ENCODE assay signal across 1 cellular context in the genomic region with DNA sequence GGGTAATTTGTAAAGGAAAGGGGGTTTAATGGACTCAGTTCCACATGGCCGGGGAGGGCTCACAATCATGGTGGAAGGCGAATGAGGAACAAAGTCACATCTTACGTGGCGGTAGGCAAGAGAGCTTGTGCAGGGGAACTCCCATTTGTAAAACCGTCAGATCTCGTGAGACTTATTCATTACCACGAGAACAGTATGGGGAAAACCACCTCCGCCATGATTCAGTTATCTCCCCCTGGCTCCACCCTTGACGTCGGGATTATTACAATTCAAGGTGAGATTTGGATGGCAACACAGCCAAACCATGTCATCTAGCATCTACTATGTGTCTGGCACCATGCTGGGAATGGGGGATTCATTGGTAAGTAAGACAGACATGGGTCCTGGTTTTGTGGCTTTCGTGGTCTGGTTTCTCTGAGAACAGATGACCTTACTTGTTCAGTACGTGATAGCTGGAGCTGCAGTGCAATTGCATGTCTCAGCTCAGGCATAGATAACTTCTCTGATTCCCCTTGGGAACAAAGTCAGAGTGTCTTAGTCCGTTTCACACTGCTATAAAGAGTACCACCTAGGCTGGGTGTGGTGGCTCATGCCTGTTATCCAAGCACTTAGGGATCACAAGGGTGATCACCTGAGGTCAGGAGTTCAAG.
TF ChIP-seq lines count a peak whose summit lies in the region.

No MANE protein-coding gene starts in this region.

TF ChIP-seq in HCT116, 20 proteins besides CTCF, POLR2A, EP300 and RAD21:
- TF ChIP-seq SP1 (IDR thresholded peaks at IDR 0.05; ENCODE audit: low read depth) (no peak), ZFX (IDR thresholded peaks at IDR 0.05) (0 out of 2 replicates have a peak, but pooled peaks have one; percentile 13)
